In the genomic region with DNA sequence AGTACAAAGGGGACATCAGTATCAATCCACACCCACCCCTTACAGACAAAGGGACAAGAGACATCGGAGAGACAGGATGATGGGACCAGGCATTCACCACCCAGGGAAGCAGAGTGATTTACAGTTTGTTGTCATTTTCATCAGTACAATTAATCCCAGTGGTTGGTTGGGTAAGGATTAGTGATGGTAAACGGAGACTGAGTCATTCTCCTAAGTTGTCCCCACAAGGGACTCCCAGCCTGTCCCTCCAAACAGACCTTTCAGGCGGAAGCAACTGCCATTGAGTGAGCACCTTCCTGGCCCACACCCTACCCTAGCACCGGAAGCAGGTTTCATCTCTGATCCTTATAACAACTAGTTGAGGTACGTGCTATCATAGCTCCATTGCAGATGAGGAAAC, we compare ENCODE assay signal across 11 cellular contexts. TPM values are rescaled to one million over a fixed set of nuclear protein-coding genes. Genes with fewer than 3 reads are reported as not detected.
"Had no signal": no experiment of that assay in that cellular context is flagged by ENCODE, and none has a peak within 500 bp of the region (broad histone marks: within the 10 kb centered on the region; RNA-seq: fewer than 3 reads in every experiment).

No MANE protein-coding gene starts in this region.

- H3K4me1 ChIP-seq: adrenal gland had no signal

- ATAC-seq: activated CD4-positive, alpha-beta T cell treated with anti-CD3 and anti-CD28 coated beads for 36 hours; activated CD8-positive, alpha-beta T cell treated with anti-CD3 and anti-CD28 coated beads for 36 hours; effector memory CD8-positive, alpha-beta T cell; stimulated activated naive CD8-positive, alpha-beta T cell treated with anti-CD3 and anti-CD28 coated beads, Interleukin-15, Interleukin-2, amounts not matched to agents 100 U/mL and 50 U/mL, for 24 hours had no signal

- H3K36me3 ChIP-seq: adrenal gland had no signal

- H3K4me3 ChIP-seq: adrenal gland had no signal

- H3K9me3 ChIP-seq: adrenal gland had no signal

- DNase-seq: activated CD4-positive, alpha-beta T cell treated with anti-CD3 and anti-CD28 coated beads for 36 hours; activated CD8-positive, alpha-beta T cell treated with anti-CD3 and anti-CD28 coated beads for 36 hours; activated naive CD4-positive, alpha-beta T cell treated with anti-CD3 and anti-CD28 coated beads, Interleukin-2, amount 50 U/mL, for 16 hours; adrenal gland; effector memory CD8-positive, alpha-beta T cell; immature natural killer cell; nucleus accumbens; stimulated activated CD4-positive, alpha-beta T cell treated with anti-CD3 and anti-CD28 coated beads, Interleukin-2, amount 100 ng/mL, for 48 hours; stimulated activated naive CD8-positive, alpha-beta T cell treated with anti-CD3 and anti-CD28 coated beads, Interleukin-15, Interleukin-2, amounts not matched to agents 100 U/mL and 50 U/mL, for 24 hours had no signal

- H3K27ac ChIP-seq: adrenal gland had no signal

- H3K27me3 ChIP-seq: adrenal gland had no signal

RNA-seq across cellular contexts. Expression of gene PPL, which starts 11.2 kb away (rescaled TPM):
- total RNA-seq: activated CD4-positive, alpha-beta T cell treated with anti-CD3 and anti-CD28 coated beads for 36 hours; activated T-helper 2 cell treated with anti-CD3 and anti-CD28 coated beads, Interferon-gamma antibody, Interleukin-2, Interleukin-4, amounts not matched to agents 10 μg/mL and 5 μg/mL and 100 μg/mL, durations not matched to agents 14 hours and 24 hours and 36 hours; natural killer cell treated with Interleukin-12 subunit alpha and Interleukin-12 subunit beta and Interleukin-15 and Interleukin-18, amount 100 ng/mL, for 72 hours had no signal

RNA-seq across cellular contexts. Expression of gene SEC14L5, which starts 32.3 kb away (rescaled TPM):
- total RNA-seq: activated T-helper 2 cell treated with anti-CD3 and anti-CD28 coated beads, Interferon-gamma antibody, Interleukin-2, Interleukin-4, amounts not matched to agents 10 μg/mL and 5 μg/mL and 100 μg/mL, durations not matched to agents 14 hours and 24 hours and 36 hours; natural killer cell treated with Interleukin-12 subunit alpha and Interleukin-12 subunit beta and Interleukin-15 and Interleukin-18, amount 100 ng/mL, for 72 hours had no signal
- polyA plus RNA-seq: immature natural killer cell had no signal
